Comparison of ENCODE assay signal across 2 cellular contexts in the genomic region with DNA sequence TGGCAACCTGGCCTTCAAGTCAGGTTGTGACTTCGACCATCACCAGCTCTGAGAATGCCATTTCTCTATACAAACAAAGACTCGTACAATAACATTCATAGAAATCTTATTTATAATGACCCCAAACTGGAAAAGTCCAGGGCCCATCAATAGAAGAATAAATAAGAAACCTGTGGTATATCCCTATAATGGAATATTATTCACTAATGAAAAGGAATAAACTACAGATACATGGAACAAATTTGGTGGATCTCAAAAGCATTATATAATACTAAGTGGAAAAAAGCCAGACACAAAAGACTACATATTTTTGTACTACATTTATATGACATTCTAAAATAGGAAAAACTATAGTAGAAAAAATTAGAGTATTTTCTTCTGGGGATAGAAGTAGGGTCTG.
TF ChIP-seq lines count a peak whose summit lies in the region.

No MANE protein-coding gene starts in this region.

TF ChIP-seq in SK-N-SH treated with all-trans-retinoic acid at 6 μM for 48 hours, 23 proteins besides CTCF, POLR2A, EP300 and RAD21 (continued from another document):
- TF ChIP-seq CSRNP3 (CRISPR knock-in tag; IDR thresholded peaks at IDR 0.05) (no peak), ISL1 (CRISPR knock-in tag; IDR thresholded peaks at IDR 0.05) (no peak), ZNF8 (CRISPR knock-in tag; IDR thresholded peaks at IDR 0.05) (peak; percentile 90), TCF4 (CRISPR knock-in tag; IDR thresholded peaks at IDR 0.05; ENCODE audit: borderline replicate concordance) (no peak)
TF ChIP-seq in SK-N-SH treated with all-trans-retinoic acid at 6 μM for 48 hours: peak in this region for 1.

TF ChIP-seq in SK-N-SH, 30 proteins besides CTCF, POLR2A, EP300 and RAD21 (continued from another document):
- TF ChIP-seq, protein P1, sequence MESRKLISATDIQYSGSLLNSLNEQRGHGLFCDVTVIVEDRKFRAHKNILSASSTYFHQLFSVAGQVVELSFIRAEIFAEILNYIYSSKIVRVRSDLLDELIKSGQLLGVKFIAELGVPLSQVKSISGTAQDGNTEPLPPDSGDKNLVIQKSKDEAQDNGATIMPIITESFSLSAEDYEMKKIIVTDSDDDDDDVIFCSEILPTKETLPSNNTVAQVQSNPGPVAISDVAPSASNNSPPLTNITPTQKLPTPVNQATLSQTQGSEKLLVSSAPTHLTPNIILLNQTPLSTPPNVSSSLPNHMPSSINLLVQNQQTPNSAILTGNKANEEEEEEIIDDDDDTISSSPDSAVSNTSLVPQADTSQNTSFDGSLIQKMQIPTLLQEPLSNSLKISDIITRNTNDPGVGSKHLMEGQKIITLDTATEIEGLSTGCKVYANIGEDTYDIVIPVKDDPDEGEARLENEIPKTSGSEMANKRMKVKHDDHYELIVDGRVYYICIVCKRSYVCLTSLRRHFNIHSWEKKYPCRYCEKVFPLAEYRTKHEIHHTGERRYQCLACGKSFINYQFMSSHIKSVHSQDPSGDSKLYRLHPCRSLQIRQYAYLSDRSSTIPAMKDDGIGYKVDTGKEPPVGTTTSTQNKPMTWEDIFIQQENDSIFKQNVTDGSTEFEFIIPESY (IDR thresholded peaks at IDR 0.05; ENCODE audit: borderline replicate concordance, low read depth) = no peak
- no peak for TF ChIP-seq POLR2AphosphoS5 (IDR thresholded peaks at IDR 0.05; ENCODE audit: low read depth, low read length)
- TF ChIP-seq, protein P2, sequence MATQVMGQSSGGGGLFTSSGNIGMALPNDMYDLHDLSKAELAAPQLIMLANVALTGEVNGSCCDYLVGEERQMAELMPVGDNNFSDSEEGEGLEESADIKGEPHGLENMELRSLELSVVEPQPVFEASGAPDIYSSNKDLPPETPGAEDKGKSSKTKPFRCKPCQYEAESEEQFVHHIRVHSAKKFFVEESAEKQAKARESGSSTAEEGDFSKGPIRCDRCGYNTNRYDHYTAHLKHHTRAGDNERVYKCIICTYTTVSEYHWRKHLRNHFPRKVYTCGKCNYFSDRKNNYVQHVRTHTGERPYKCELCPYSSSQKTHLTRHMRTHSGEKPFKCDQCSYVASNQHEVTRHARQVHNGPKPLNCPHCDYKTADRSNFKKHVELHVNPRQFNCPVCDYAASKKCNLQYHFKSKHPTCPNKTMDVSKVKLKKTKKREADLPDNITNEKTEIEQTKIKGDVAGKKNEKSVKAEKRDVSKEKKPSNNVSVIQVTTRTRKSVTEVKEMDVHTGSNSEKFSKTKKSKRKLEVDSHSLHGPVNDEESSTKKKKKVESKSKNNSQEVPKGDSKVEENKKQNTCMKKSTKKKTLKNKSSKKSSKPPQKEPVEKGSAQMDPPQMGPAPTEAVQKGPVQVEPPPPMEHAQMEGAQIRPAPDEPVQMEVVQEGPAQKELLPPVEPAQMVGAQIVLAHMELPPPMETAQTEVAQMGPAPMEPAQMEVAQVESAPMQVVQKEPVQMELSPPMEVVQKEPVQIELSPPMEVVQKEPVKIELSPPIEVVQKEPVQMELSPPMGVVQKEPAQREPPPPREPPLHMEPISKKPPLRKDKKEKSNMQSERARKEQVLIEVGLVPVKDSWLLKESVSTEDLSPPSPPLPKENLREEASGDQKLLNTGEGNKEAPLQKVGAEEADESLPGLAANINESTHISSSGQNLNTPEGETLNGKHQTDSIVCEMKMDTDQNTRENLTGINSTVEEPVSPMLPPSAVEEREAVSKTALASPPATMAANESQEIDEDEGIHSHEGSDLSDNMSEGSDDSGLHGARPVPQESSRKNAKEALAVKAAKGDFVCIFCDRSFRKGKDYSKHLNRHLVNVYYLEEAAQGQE (IDR thresholded peaks at IDR 0.05; ENCODE audit: low read depth, low read length) = no peak
- TF ChIP-seq TAF1 (IDR thresholded peaks at IDR 0.05; ENCODE audit: borderline replicate concordance, low read depth, low read length) = no peak
- TF ChIP-seq EZH2phosphoT487 (IDR thresholded peaks at IDR 0.05; ENCODE audit: borderline replicate concordance, low read depth) = no peak
- TF ChIP-seq RFX5 (IDR thresholded peaks at IDR 0.05; ENCODE audit: low read length) = no peak
- TF ChIP-seq ELF1 (IDR thresholded peaks at IDR 0.05) = no peak
- no peak for TF ChIP-seq NFIC (IDR thresholded peaks at IDR 0.05; ENCODE audit: borderline replicate concordance)
- TF ChIP-seq GATA2 (CRISPR knock-in tag; IDR thresholded peaks at IDR 0.05) = no peak
- TF ChIP-seq RCOR1 (IDR thresholded peaks at IDR 0.05; ENCODE audit: low read length) = no peak
- TF ChIP-seq MAX (IDR thresholded peaks at IDR 0.05; ENCODE audit: low read depth) = no peak
- no peak for TF ChIP-seq SIN3A (IDR thresholded peaks at IDR 0.05; ENCODE audit: borderline replicate concordance, low read depth, low read length)
TF ChIP-seq in SK-N-SH: peak in this region for 0.
